In genomic region chr1:44730741-44731512, GRCh38 we compare ENCODE assay signal across 8 cellular contexts. TPM values are rescaled to one million over a fixed set of nuclear protein-coding genes. Genes with fewer than 3 reads are reported as not detected.
DNase-seq lines count a peak whose midpoint lies in the region; ATAC-seq and TF ChIP-seq lines count a peak whose summit lies in the region.

Gene RNU5D-1 (minus strand): TSS chr1:44731170.

- H3K4me1 ChIP-seq in ascending aorta, result peaks cover 5 to 15% of the 10 kb centered on the region in 2 donors

- no peaks in the 10 kb centered on the region for H3K36me3 Mint-ChIP-seq in T-helper 17 cell (ENCODE audit: low read depth)

- H3K27ac Mint-ChIP-seq in T-helper 17 cell, result peak within 1 kb of the TSS; percentile 99

- H3K9me3 ChIP-seq in T-helper 17 cell (ENCODE audit: control insufficient read depth, low read length, poor library complexity, severe bottlenecking), result no peaks in the 10 kb centered on the region
- no peaks in the 10 kb centered on the region for H3K9me3 ChIP-seq in ascending aorta

- peaks cover 26% of the 10 kb centered on the region for H3K4me1 Mint-ChIP-seq in T-helper 17 cell

- H3K4me3 Mint-ChIP-seq in T-helper 17 cell, result peak within 1 kb of the TSS; percentile 83

- intact Hi-C loops in ascending aorta (cut with DNase I), result loop anchor here (1.0 to 5.0 kb wide), 9 partner anchors 8 to 851 kb away; partner anchors contain the start of genes ARMH1, EIF2B3, HECTD3 and KIF2C

- peak; percentile 99 for DNase-seq in NCI-H1694 treated with DMSO at 0.1 percent for 48 hours (lab: John Stamatoyannopoulos, UW)
- DNase-seq in T-helper 17 cell, result peak; percentile 80 to 92 (median 81)
- peak; percentile 81 to 98 for DNase-seq in ascending aorta (ENCODE audit: low spot score in 2 of 2)
- peak; percentile 86 for DNase-seq in hepatic stellate cell (ENCODE audit: low spot score)
- DNase-seq in renal cortical epithelial cell (ENCODE audit: low read depth), result peak; percentile 99
- no peak for DNase-seq in cortex of kidney (lab: John Stamatoyannopoulos, UW)

- H3K27me3 ChIP-seq in ascending aorta, result no peaks in the 10 kb centered on the region

- peak within 1 kb of the TSS in 1 of 2 donors; percentile 31 for H3K4me3 ChIP-seq in ascending aorta

- peak; percentile 70 to 76 (median 72) for TF ChIP-seq CTCF in ascending aorta (IDR thresholded peaks at IDR 0.05)

- peak within 1 kb of the TSS; percentile 84 to 92 for H3K27ac ChIP-seq in ascending aorta

- no peaks in the 10 kb centered on the region for H3K36me3 ChIP-seq in ascending aorta

- ATAC-seq in GM18502 (IDR thresholded peaks at IDR 0.05; ENCODE audit: poor library complexity, unreplicated experiment) (peak; percentile 70), HG02943 (IDR thresholded peaks at IDR 0.05; ENCODE audit: low read depth, unreplicated experiment) (peak; percentile 57), T-helper 17 cell (peak; percentile 78)

- no peaks in the 10 kb centered on the region for H3K27me3 Mint-ChIP-seq in T-helper 17 cell

RNA-seq across cellular contexts. Expression of gene RNU5D-1, which starts in this region (rescaled TPM):
- total RNA-seq in T-helper 17 cell, result not detected
- total RNA-seq in ascending aorta, result not detected
- not detected in 2 replicates for total RNA-seq in renal cortical epithelial cell

Comparison
In these comparisons a context has a peak if more than half of its experiments do, and no peak if none do; other contexts are left out.
1. Peak in DNase-seq and ATAC-seq in T-helper 17 cell; RNA of the gene not detected or under 1 TPM.
2. Peak in DNase-seq and H3K27ac ChIP-seq in ascending aorta; RNA of the gene not detected or under 1 TPM.
3. Peak in DNase-seq in renal cortical epithelial cell; RNA of the gene not detected or under 1 TPM.